1 cellular context compared by ENCODE assay signal in the genomic region with DNA sequence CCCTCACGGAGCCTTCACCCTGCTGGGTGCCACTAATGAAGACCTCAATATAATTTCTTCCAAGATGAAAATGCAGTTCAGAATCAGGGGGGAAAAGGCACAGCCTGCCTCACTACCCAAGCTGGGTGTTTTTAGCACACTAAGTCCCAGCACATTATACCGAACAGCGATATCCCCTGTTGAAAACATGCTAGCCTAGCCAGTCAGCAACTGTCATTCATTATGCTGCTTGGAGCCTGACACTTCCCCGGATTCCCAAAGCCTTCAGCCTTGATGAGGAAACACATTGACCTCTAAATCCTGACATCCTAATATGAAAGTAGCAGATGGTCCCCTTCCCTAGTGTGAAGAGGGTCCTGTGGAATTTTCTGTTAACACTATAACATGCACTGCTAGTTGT.
TF ChIP-seq lines count a peak whose summit lies in the region.

No MANE protein-coding gene starts in this region.

TF ChIP-seq in HepG2, 621 proteins besides CTCF, POLR2A, EP300 and RAD21:
- TF ChIP-seq RBM22 (optimal IDR thresholded peaks at IDR 0.05; ENCODE audit: low read length), result peak; percentile 20
- TF ChIP-seq CCDC6 (CRISPR knock-in tag; IDR thresholded peaks at IDR 0.05), result no peak
- no peak for TF ChIP-seq PITX1 (CRISPR knock-in tag; IDR thresholded peaks at IDR 0.05)
TF ChIP-seq in HepG2: peak in this region for 1.
